In genomic region chr2:85741811-85742507, GRCh38 we compare ENCODE assay signal across 8 cellular contexts. TPM values are rescaled to one million over a fixed set of nuclear protein-coding genes. Genes with fewer than 3 reads are reported as not detected.
DNase-seq lines count a peak whose midpoint lies in the region; ATAC-seq and TF ChIP-seq lines count a peak whose summit lies in the region.

No MANE protein-coding gene starts in this region.

- intact Hi-C loops in breast epithelium (cut with DNase I; ENCODE audit: low total_unique reads), result no loop called here
- intact Hi-C loops in left colon (cut with DNase I, micrococcal nuclease), result no loop called here

- DNase-seq in NCI-H2107 treated with DMSO at 0.1 percent for 48 hours (lab: John Stamatoyannopoulos, UW; ENCODE audit: unreplicated experiment) (peak; percentile 51), NCI-H2107 (lab: John Stamatoyannopoulos, UW) (no peak), breast epithelium (ENCODE audit: low spot score in 2 of 2) (peak; percentile 79 to 91), left colon (peak; percentile 43 to 56), superior temporal gyrus (ENCODE audit: extremely low spot score) (peak; percentile 95), SIG-M5 (lab: John Stamatoyannopoulos, UW) (no peak)

- H3K27ac ChIP-seq in breast epithelium, result peak overlapping the region; percentile 95 to 97

- H3K9me3 ChIP-seq in breast epithelium, result no peaks in the 10 kb centered on the region

- no peaks in the 10 kb centered on the region for H3K36me3 ChIP-seq in breast epithelium

- peaks cover 18 to 38% of the 10 kb centered on the region in 2 donors for H3K4me1 ChIP-seq in breast epithelium

- ATAC-seq in left colon (peak; percentile 45), HG03095 (IDR thresholded peaks at IDR 0.05; ENCODE audit: unreplicated experiment) (no peak), HG02840 (IDR thresholded peaks at IDR 0.05; ENCODE audit: low FRiP score, unreplicated experiment) (no peak)

- peak in 2 of 3 donors; percentile 28 to 36 for TF ChIP-seq CTCF in breast epithelium (IDR thresholded peaks at IDR 0.05)

- H3K27me3 ChIP-seq in breast epithelium, result no peaks in the 10 kb centered on the region

- peak overlapping the region in 2 of 3 donors; percentile 13 for H3K4me3 ChIP-seq in breast epithelium

- no peak for TF ChIP-seq POLR2A in breast epithelium (IDR thresholded peaks at IDR 0.05)

RNA-seq across cellular contexts. Expression of gene ATOH8, which starts 11.8 kb away (rescaled TPM):
- total RNA-seq in breast epithelium (100 to 1,000 TPM in 1 of 3 donors, 10 to 100 TPM in 2; 20.8 to 167 (median 46.2) TPM), left colon (1 to 10 TPM; 3.4 to 4.6 TPM)

RNA-seq across cellular contexts. Expression of gene GNLY, which starts 47.8 kb away (rescaled TPM):
- total RNA-seq in breast epithelium, result 1 to 10 TPM; 2.0 to 2.6 (median 2.1) TPM
- total RNA-seq in left colon, result 10 to 100 TPM in 1 of 2 donors, 1 to 10 TPM in 1; 1.4 to 11.8 TPM

Comparison
In these comparisons a context has a peak if more than half of its experiments do, and no peak if none do; other contexts are left out.
1. DNase-seq: peak in NCI-H2107 treated with DMSO at 0.1 percent for 48 hours (single experiment), breast epithelium (2 of 2), left colon (2 of 2) and superior temporal gyrus (single experiment); none in NCI-H2107 (single experiment) and SIG-M5 (single experiment).